In the genomic region with DNA sequence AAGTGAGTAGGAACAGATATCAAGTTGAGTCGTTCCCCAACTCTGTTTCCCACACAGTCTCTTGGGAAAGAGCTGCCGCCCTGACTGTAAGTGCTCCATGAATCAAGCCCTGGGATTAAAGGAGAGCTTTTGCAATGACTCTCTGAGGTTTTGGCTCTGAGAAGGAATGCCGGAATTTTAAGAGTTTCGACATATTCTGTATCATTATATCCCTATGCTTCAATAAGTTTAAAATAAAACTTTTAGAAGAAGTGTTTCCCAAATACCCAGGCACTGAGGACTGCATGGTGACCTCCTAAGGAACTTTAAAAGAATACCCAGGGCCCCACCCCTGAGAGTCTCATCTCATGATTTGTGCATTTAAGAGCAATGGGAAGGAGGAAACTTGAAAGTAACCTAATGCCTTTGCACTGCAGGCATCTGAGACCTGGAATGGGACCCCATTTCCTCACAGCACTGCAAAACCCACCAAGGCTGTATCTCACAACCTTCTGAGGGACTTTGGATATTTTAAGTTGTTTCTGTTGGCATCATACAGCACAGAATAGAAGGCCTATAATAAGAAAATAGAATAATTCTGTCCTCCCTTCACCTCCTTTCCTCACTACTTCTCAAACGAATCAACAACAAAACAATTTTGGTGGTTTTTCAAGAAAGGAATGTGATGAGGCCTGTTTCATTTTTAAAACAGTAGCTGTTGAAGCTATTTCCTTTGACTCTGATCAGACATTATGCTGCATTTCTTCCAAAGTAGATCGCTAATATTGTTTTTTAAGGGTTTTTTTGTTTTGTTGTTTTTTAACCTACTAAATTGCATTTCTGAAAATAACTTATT, we compare ENCODE assay signal across 10 cellular contexts.
DNase-seq lines count a peak whose midpoint lies in the region; ATAC-seq and TF ChIP-seq lines count a peak whose summit lies in the region.
"Had no signal": no experiment of that assay in that cellular context is flagged by ENCODE, and none has a peak within 500 bp of the region (broad histone marks: within the 10 kb centered on the region; RNA-seq: fewer than 3 reads in every experiment).

No MANE protein-coding gene starts in this region.

- H3K9me3 ChIP-seq in body of pancreas, result no peaks in the 10 kb centered on the region

- no peaks in the 10 kb centered on the region for H3K36me3 Mint-ChIP-seq in Calu3 (ENCODE audit: insufficient read depth, unreplicated experiment)

- H3K4me1 Mint-ChIP-seq in Calu3 (ENCODE audit: low read depth, unreplicated experiment), result no peaks in the 10 kb centered on the region
- H3K4me1 Mint-ChIP-seq: H9 had no signal

- TF ChIP-seq CTCF in body of pancreas (IDR thresholded peaks at IDR 0.05), result no peak
- no peak for TF ChIP-seq CTCF in Calu3 (IDR thresholded peaks at IDR 0.05; ENCODE audit: unreplicated experiment)

- DNase-seq in GM04504 (ENCODE audit: low read depth), result peak; percentile 87
- DNase-seq in body of pancreas, result peak in 1 of 4 donors; percentile 44
- DNase-seq in hepatic stellate cell (ENCODE audit: low spot score), result peak; percentile 64
- DNase-seq in smooth muscle cell of the brain vasculature (ENCODE audit: low read depth, low spot score), result peak; percentile 78
- DNase-seq in Calu3, result no peak
- DNase-seq in substantia nigra (lab: John Stamatoyannopoulos, UW), result no peak
- DNase-seq in dermis blood vessel endothelial cell, result no peak
- DNase-seq: H9, NCI-H1048 had no signal

- TF ChIP-seq POLR2A in body of pancreas (IDR thresholded peaks at IDR 0.05), result no peak

- H3K4me3 ChIP-seq in body of pancreas, result no peak overlapping the region

- no peak overlapping the region for H3K4me3 Mint-ChIP-seq in Calu3 (ENCODE audit: low read depth, unreplicated experiment)
- H3K4me3 Mint-ChIP-seq: H9 had no signal

- peak; percentile 55 for ATAC-seq in body of pancreas
- no peak for ATAC-seq in HG02610 (IDR thresholded peaks at IDR 0.05; ENCODE audit: unreplicated experiment)

- no peaks in the 10 kb centered on the region for H3K4me1 ChIP-seq in body of pancreas

- H3K27me3 Mint-ChIP-seq in Calu3 (ENCODE audit: unreplicated experiment), result no peaks in the 10 kb centered on the region

- CTCF ChIA-PET in Calu3 (lab: Charles Lee), result no interaction called here

- intact Hi-C loops in body of pancreas (cut with DNase I), result no loop called here
- intact Hi-C loops in Calu3 (cut with micrococcal nuclease; ENCODE audit: unreplicated experiment), result no loop called here

- H3K27ac ChIP-seq in body of pancreas, result no peak overlapping the region
- no peak overlapping the region for H3K27ac ChIP-seq in substantia nigra (ENCODE audit: low read depth, low read length, poor library complexity, severe bottlenecking)

- no peaks in the 10 kb centered on the region for H3K9me3 Mint-ChIP-seq in Calu3 (ENCODE audit: low read depth, unreplicated experiment)
- H3K9me3 Mint-ChIP-seq: H9 had no signal

- no peaks in the 10 kb centered on the region for H3K36me3 ChIP-seq in body of pancreas (replicated peaks in 1 of 2; ENCODE audit: insufficient read depth in 1 of 2, low read depth in 2 of 2)

- no peak overlapping the region for H3K27ac Mint-ChIP-seq in Calu3 (ENCODE audit: unreplicated experiment)

- H3K27me3 ChIP-seq in body of pancreas, result no peaks in the 10 kb centered on the region

- WGBS in body of pancreas, 2 donors, result 60 to 65% methylated on average over 6 of the region's 6 CpGs

- BruUV-seq in Calu3 (replicated peaks; lab: Mats Ljungman, UMichigan), result no TSS peak

Comparison
In these comparisons a context has a peak if more than half of its experiments do, and no peak if none do; other contexts are left out.
1. DNase-seq: peak in GM04504 (single experiment), hepatic stellate cell (single experiment) and smooth muscle cell of the brain vasculature (single experiment); none in Calu3 (single experiment), substantia nigra (0 of 49) and dermis blood vessel endothelial cell (single experiment).